Comparison of ENCODE assay signal across 9 cellular contexts in genomic region chr4:40180356-40180755, GRCh38. TPM values are rescaled to one million over a fixed set of nuclear protein-coding genes. Genes with fewer than 3 reads are reported as not detected.
A peak's percentile ranks its signal among the peaks of the same experiment; 100 is the strongest.
DNase-seq lines count a peak whose midpoint lies in the region; ATAC-seq and TF ChIP-seq lines count a peak whose summit lies in the region.
"Had no signal": no experiment of that assay in that cellular context is flagged by ENCODE, and none has a peak within 500 bp of the region (broad histone marks: within the 10 kb centered on the region; RNA-seq: fewer than 3 reads in every experiment).

No MANE protein-coding gene starts in this region.

- H3K4me1 Mint-ChIP-seq in Caco-2 (ENCODE audit: low read depth, unreplicated experiment): no peaks in the 10 kb centered on the region

- no peak overlapping the region for H3K4me3 ChIP-seq in HFF-Myc (replicated peaks; ENCODE audit: low read depth, low read length)
- no peak overlapping the region for H3K4me3 ChIP-seq in foreskin fibroblast (ENCODE audit: low read depth in 1 of 2, low read length in 2 of 2)
- no peak overlapping the region for H3K4me3 ChIP-seq in Caco-2 (ENCODE audit: low read depth, low read length)
- H3K4me3 ChIP-seq: lung had no signal

- peak; percentile 38; the same call in 1 of the 3 replicates for ATAC-seq in SK-N-SH treated with all-trans-retinoic acid at 6 μM for 48 hours
- no peak for ATAC-seq in HG03159 (IDR thresholded peaks at IDR 0.05; ENCODE audit: unreplicated experiment)

- TF ChIP-seq CTCF in AG09319 (IDR thresholded peaks at IDR 0.05; ENCODE audit: low read depth, low read length) (no peak), HFF-Myc (IDR thresholded peaks at IDR 0.05; ENCODE audit: low read depth, low read length, missing control alignments) (no peak), foreskin fibroblast (IDR thresholded peaks at IDR 0.05; ENCODE audit: low read depth, low read length) (no peak), Caco-2 (IDR thresholded peaks at IDR 0.05; ENCODE audit: insufficient read depth in 1 of 2, low read depth in 1 of 2, low read length in 1 of 2, severe bottlenecking in 1 of 2, unreplicated experiment in 1 of 2) (no peak)

- no peak overlapping the region for H3K27ac Mint-ChIP-seq in Caco-2 (ENCODE audit: unreplicated experiment)

- intact Hi-C loops in Caco-2 (cut with micrococcal nuclease; ENCODE audit: unreplicated experiment): no loop called here

- no peaks in the 10 kb centered on the region for H3K36me3 ChIP-seq in Caco-2 (ENCODE audit: control insufficient read depth, insufficient read depth, low read length)

- CTCF ChIA-PET in Caco-2 (lab: Charles Lee): no interaction called here

- H3K9me3 Mint-ChIP-seq in Caco-2 (ENCODE audit: unreplicated experiment): no peaks in the 10 kb centered on the region

- POLR2A ChIA-PET in Caco-2 (lab: Charles Lee): no interaction called here

- H3K27me3 ChIP-seq in Caco-2 (replicated peaks; ENCODE audit: control insufficient read depth, insufficient read depth, low read length): no peaks in the 10 kb centered on the region

- no peaks in the 10 kb centered on the region for H3K36me3 Mint-ChIP-seq in Caco-2 (ENCODE audit: insufficient read depth, unreplicated experiment)

- BruUV-seq in Caco-2 (replicated peaks; lab: Mats Ljungman, UMichigan): no TSS peak

- no peak overlapping the region for H3K4me3 Mint-ChIP-seq in Caco-2 (ENCODE audit: unreplicated experiment)

- no peaks in the 10 kb centered on the region for H3K27me3 Mint-ChIP-seq in Caco-2 (ENCODE audit: insufficient read depth, unreplicated experiment)

- H3K4me1 ChIP-seq in Caco-2: no peaks in the 10 kb centered on the region

- DNase-seq in AG09319 (ENCODE audit: extremely low read depth, low read depth) (peak; percentile 71), HFF-Myc (ENCODE audit: extremely low read depth, low read depth) (peak; percentile 36), foreskin fibroblast (peak; percentile 83 to 89), Caco-2 (no peak), NCI-H524 treated with DMSO at 0.1 percent for 48 hours (lab: John Stamatoyannopoulos, UW) (no peak), RPMI8226 (no peak)

- no peaks in the 10 kb centered on the region for H3K9me3 ChIP-seq in Caco-2

TF ChIP-seq in SK-N-SH treated with all-trans-retinoic acid at 6 μM for 48 hours, 23 proteins besides CTCF, POLR2A, EP300 and RAD21:
- no peak for TF ChIP-seq ZNF565 (CRISPR knock-in tag; conservative IDR thresholded peaks at IDR 0.05; ENCODE audit: low read depth)
- TF ChIP-seq ISL1 (CRISPR knock-in tag; IDR thresholded peaks at IDR 0.05): peak; percentile 42; the same call in 1 of the 2 replicates
- TF ChIP-seq TCF4 (CRISPR knock-in tag; IDR thresholded peaks at IDR 0.05; ENCODE audit: borderline replicate concordance): peak; percentile 54; the same call in 1 of the 2 replicates

RNA-seq across cellular contexts. Expression of gene RHOH, which starts 16.5 kb away (rescaled TPM):
- total RNA-seq in Caco-2 (2022): not detected in 2 replicates

Comparison
In these comparisons a context has a peak if more than half of its experiments do, and no peak if none do; other contexts are left out.
1. DNase-seq: peak in AG09319 (single experiment), HFF-Myc (single experiment) and foreskin fibroblast (2 of 2); none in Caco-2 (0 of 2), NCI-H524 treated with DMSO at 0.1 percent for 48 hours (single experiment) and RPMI8226 (single experiment).